In the genomic region with DNA sequence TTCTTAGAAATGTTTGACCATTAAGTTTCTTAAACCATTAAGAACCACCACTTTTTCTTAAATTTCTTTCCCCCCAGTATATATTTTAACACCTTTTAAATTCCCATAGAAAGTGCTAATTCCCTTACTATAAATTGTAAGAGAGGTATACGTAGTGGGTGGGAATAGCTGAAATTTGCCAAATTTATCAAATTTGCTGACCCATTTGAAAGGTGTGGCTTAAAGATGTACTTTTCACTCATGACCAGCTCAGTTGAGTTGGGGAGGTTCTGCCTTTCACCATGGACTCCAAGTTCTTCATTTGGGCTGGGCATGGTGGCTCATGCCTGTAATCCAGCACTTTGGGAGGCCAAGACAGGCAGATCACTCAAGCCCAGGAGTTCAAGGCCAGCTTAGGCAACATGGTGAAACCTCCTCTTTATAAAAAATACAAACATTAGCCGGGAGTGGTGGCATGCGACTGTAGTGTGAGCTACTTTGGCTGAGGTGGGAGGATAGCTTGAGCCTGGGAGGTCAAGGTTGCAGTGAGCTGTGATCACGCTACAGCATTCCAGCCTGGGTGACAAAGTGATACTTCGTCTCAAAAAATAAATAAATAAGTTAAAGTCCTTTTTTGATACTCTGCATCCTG, we compare ENCODE assay signal across 17 cellular contexts.
DNase-seq lines count a peak whose midpoint lies in the region; ATAC-seq, FAIRE-seq and TF ChIP-seq lines count a peak whose summit lies in the region.
"Had no signal": no experiment of that assay in that cellular context is flagged by ENCODE, and none has a peak within 500 bp of the region (broad histone marks: within the 10 kb centered on the region; RNA-seq: fewer than 3 reads in every experiment).

No MANE protein-coding gene starts in this region.

- no peaks in the 10 kb centered on the region for H3K9me2 ChIP-seq in MM.1S (replicated peaks; ENCODE audit: insufficient read depth, low read length)

- CTCF ChIA-PET in HepG2 (lab: Yijun Ruan, JAX; ENCODE audit: low intra/inter-chr PET ratio, low total read pairs) (no interaction called here), WTC11 (lab: Charles Lee) (no interaction called here)

- H3K4me2 ChIP-seq in HepG2 (ENCODE audit: low read depth, low read length) = no peak overlapping the region
- H3K4me2 ChIP-seq in MM.1S (ENCODE audit: low read depth, low read length) = no peak overlapping the region

- TF ChIP-seq CTCF in HepG2 (CRISPR knock-in tag; IDR thresholded peaks at IDR 0.05) = no peak
- TF ChIP-seq CTCF in right lobe of liver (IDR thresholded peaks at IDR 0.05) = no peak
- no peak for TF ChIP-seq CTCF in WTC11 (IDR thresholded peaks at IDR 0.05)
- TF ChIP-seq CTCF in MM.1S (IDR thresholded peaks at IDR 0.05; ENCODE audit: low read length) = no peak

- WGBS in HepG2 (ENCODE audit: low lambda C conversion rate) = 37% methylated on average over 5 of the region's 5 CpGs
- 87% methylated on average over 5 of the region's 5 CpGs for WGBS in right lobe of liver (ENCODE audit: insufficient coverage, low coverage, low lambda C conversion rate, missing lambda C conversion rate)

- intact Hi-C loops in HepG2 (cut with micrococcal nuclease; ENCODE audit: unreplicated experiment) (no loop called here), right lobe of liver (cut with DNase I) (no loop called here)

- POLR2A ChIA-PET in HepG2 (lab: Yijun Ruan, JAX) = interaction anchor here (1.1 kb wide), 1 partner anchor 294 kb away, joined by 3 read pairs; no protein-coding TSS in a partner anchor
- POLR2A ChIA-PET in WTC11 (lab: Charles Lee) = no interaction called here

- no peaks in the 10 kb centered on the region for H3F3A ChIP-seq in MM.1S (ENCODE audit: insufficient read depth, low read length)

- TF ChIP-seq POLR2A in HepG2 (IDR thresholded peaks at IDR 0.05; ENCODE audit: insufficient read depth in 1 of 2, low read depth in 2 of 2, low read length in 2 of 2) = no peak
- TF ChIP-seq POLR2A in right lobe of liver (IDR thresholded peaks at IDR 0.05) = no peak

- FAIRE-seq in HepG2 (lab: Jason Lieb, UNC) = no peak
- FAIRE-seq: GM12878, GM18507, H54 had no signal

- no peaks in the 10 kb centered on the region for H4K20me1 ChIP-seq in HepG2 (ENCODE audit: insufficient read depth, low read length)
- no peaks in the 10 kb centered on the region for H4K20me1 ChIP-seq in MM.1S (ENCODE audit: insufficient read depth, low read length)

- H3K9me3 Mint-ChIP-seq in WTC11 = no peaks in the 10 kb centered on the region
- H3K9me3 Mint-ChIP-seq: CD4-positive, alpha-beta T cell had no signal

- H3K36me3 ChIP-seq in HepG2 (replicated peaks in 1 of 2; ENCODE audit: control insufficient read depth in 1 of 2, insufficient read depth in 2 of 2, low read length in 2 of 2) (no peaks in the 10 kb centered on the region), right lobe of liver (no peaks in the 10 kb centered on the region), MM.1S (replicated peaks; ENCODE audit: insufficient read depth, low read length) (no peaks in the 10 kb centered on the region)

- H3K27ac ChIP-seq in HepG2 (ENCODE audit: extremely low read length, insufficient read depth, low read length) = no peak overlapping the region
- no peak overlapping the region for H3K27ac ChIP-seq in right lobe of liver
- no peak overlapping the region for H3K27ac ChIP-seq in MM.1S (ENCODE audit: low read length)

- H3K4me3 ChIP-seq in HepG2 (replicated peaks in 1 of 3; ENCODE audit: insufficient read depth in 1 of 3, low read depth in 2 of 3, low read length in 3 of 3) (no peak overlapping the region), right lobe of liver (no peak overlapping the region), MM.1S (ENCODE audit: low read length) (no peak overlapping the region)
- H3K4me3 ChIP-seq: GM12878 had no signal

- no peaks in the 10 kb centered on the region for H3K36me3 Mint-ChIP-seq in WTC11

- no peaks in the 10 kb centered on the region for H3K79me2 ChIP-seq in HepG2 (ENCODE audit: insufficient read depth, low read length)
- H3K79me2 ChIP-seq in MM.1S (ENCODE audit: low read length) = no peaks in the 10 kb centered on the region

- no peak for TF ChIP-seq EP300 in HepG2 (IDR thresholded peaks at IDR 0.05; ENCODE audit: low read depth in 2 of 2, low read length in 2 of 2)
- no peak for TF ChIP-seq EP300 in HepG2 (CRISPR knock-in tag; IDR thresholded peaks at IDR 0.05; ENCODE audit: borderline replicate concordance)

- H3K9me3 ChIP-seq in HepG2 (ENCODE audit: low read length) (no peaks in the 10 kb centered on the region), right lobe of liver (no peaks in the 10 kb centered on the region), MM.1S (replicated peaks; ENCODE audit: insufficient read depth, low read length) (no peaks in the 10 kb centered on the region)

- no peak overlapping the region for H3K27ac Mint-ChIP-seq in WTC11
- H3K27ac Mint-ChIP-seq: CD4-positive, alpha-beta T cell had no signal

- in situ Hi-C loops in HepG2 (cut with HindIII; ENCODE audit: extremely low pct_ligation_motif_present, low pct_unique_long_range_greater_than_20kb) = no loop called here

- no peaks in the 10 kb centered on the region; the same call in 1 of the 2 replicates for H3K27me3 Mint-ChIP-seq in WTC11 (ENCODE audit: low read depth)
- H3K27me3 Mint-ChIP-seq: CD4-positive, alpha-beta T cell had no signal

- H3K27me3 ChIP-seq in HepG2 (ENCODE audit: control insufficient read depth in 1 of 2, insufficient read depth in 2 of 2, low read length in 2 of 2) (no peaks in the 10 kb centered on the region), right lobe of liver (no peaks in the 10 kb centered on the region), MM.1S (replicated peaks; ENCODE audit: insufficient read depth, low read length) (no peaks in the 10 kb centered on the region)

- BruUV-seq in HepG2 (replicated peaks; lab: Mats Ljungman, UMichigan) = no TSS peak

- H3K9ac ChIP-seq in HepG2 (ENCODE audit: insufficient read depth, low read depth, low read length) (no peak overlapping the region), MM.1S (ENCODE audit: low read length) (no peak overlapping the region)

- H2AFZ ChIP-seq in HepG2 (ENCODE audit: low read length) (no peak overlapping the region), MM.1S (ENCODE audit: low read length) (no peak overlapping the region)

- H3K4me1 ChIP-seq in HepG2 (ENCODE audit: insufficient read depth, low read length) (peaks cover 8% of the 10 kb centered on the region), right lobe of liver (no peaks in the 10 kb centered on the region), MM.1S (ENCODE audit: low read length) (no peaks in the 10 kb centered on the region)

- DNase-seq in HepG2 (ENCODE audit: low spot score) (peak; percentile 41), right lobe of liver (no peak), WTC11 (ENCODE audit: low spot score) (no peak), kidney tubule cell (ENCODE audit: low spot score) (peak; percentile 10), nucleus accumbens (lab: John Stamatoyannopoulos, UW) (no peak), MM.1S (no peak)
- DNase-seq: 8988T; ACHN; C1 segment of cervical spinal cord; Calu3; CD4-positive, alpha-beta T cell; DMS 273 treated with DMSO at 0.1 percent for 48 hours had no signal

- H3K4me1 Mint-ChIP-seq in WTC11 = peaks cover 20% of the 10 kb centered on the region

- ATAC-seq in HepG2 (peak; percentile 84), right lobe of liver (no peak), WTC11 (no peak), HG03175 (IDR thresholded peaks at IDR 0.05; ENCODE audit: unreplicated experiment) (no peak)
- ATAC-seq: GM12878, HCT116 had no signal

- H3K4me3 Mint-ChIP-seq in WTC11 = no peak overlapping the region
- H3K4me3 Mint-ChIP-seq: CD4-positive, alpha-beta T cell had no signal

- TF ChIP-seq RAD21 in HepG2 (CRISPR knock-in tag; IDR thresholded peaks at IDR 0.05) = no peak

TF ChIP-seq in HepG2, 621 proteins besides CTCF, POLR2A, EP300 and RAD21 (continues in another document):
- no peak for TF ChIP-seq FOXO1 (CRISPR knock-in tag; IDR thresholded peaks at IDR 0.05)
- TF ChIP-seq NCOA2 (CRISPR knock-in tag; IDR thresholded peaks at IDR 0.05) = 0 out of 2 replicates have a peak, but pooled peaks have one; percentile 32
- peak; percentile 30; the same call in 1 of the 2 replicates for TF ChIP-seq SALL1 (CRISPR knock-in tag; IDR thresholded peaks at IDR 0.05)
- TF ChIP-seq ZNF644 (CRISPR knock-in tag; IDR thresholded peaks at IDR 0.05; ENCODE audit: low read depth) = 0 out of 2 replicates have a peak, but pooled peaks have one; percentile 52
- no peak for TF ChIP-seq ATF5 (CRISPR knock-in tag; IDR thresholded peaks at IDR 0.05; ENCODE audit: low read depth)
- TF ChIP-seq NR2C2 (CRISPR knock-in tag; IDR thresholded peaks at IDR 0.05; ENCODE audit: borderline replicate concordance) = peak; percentile 57; the same call in 1 of the 2 replicates
- 0 out of 2 replicates have a peak, but pooled peaks have one; percentile 20 for TF ChIP-seq MED1 (CRISPR knock-in tag; IDR thresholded peaks at IDR 0.05)

TF ChIP-seq in WTC11, 78 proteins besides CTCF, POLR2A, EP300 and RAD21:
- TF ChIP-seq PRRX2 (CRISPR knock-in tag; IDR thresholded peaks at IDR 0.05) = no peak
- peak; percentile 40; the same call in 1 of the 2 replicates for TF ChIP-seq GABPB1 (CRISPR knock-in tag; IDR thresholded peaks at IDR 0.05)

Comparison
In these comparisons a context has a peak if more than half of its experiments do, and no peak if none do; other contexts are left out.
1. DNase-seq: peak in HepG2 (single experiment) and kidney tubule cell (single experiment); none in right lobe of liver (0 of 3), WTC11 (single experiment), nucleus accumbens (0 of 56) and MM.1S (single experiment).
2. Of the 50 proteins assayed by ChIP-seq in both HepG2 and WTC11: peak only in HepG2: NR2C2; only in WTC11: GABPB1; in both: none; in neither: 48.